ENCODE assay signal across 8 cellular contexts in the genomic region with DNA sequence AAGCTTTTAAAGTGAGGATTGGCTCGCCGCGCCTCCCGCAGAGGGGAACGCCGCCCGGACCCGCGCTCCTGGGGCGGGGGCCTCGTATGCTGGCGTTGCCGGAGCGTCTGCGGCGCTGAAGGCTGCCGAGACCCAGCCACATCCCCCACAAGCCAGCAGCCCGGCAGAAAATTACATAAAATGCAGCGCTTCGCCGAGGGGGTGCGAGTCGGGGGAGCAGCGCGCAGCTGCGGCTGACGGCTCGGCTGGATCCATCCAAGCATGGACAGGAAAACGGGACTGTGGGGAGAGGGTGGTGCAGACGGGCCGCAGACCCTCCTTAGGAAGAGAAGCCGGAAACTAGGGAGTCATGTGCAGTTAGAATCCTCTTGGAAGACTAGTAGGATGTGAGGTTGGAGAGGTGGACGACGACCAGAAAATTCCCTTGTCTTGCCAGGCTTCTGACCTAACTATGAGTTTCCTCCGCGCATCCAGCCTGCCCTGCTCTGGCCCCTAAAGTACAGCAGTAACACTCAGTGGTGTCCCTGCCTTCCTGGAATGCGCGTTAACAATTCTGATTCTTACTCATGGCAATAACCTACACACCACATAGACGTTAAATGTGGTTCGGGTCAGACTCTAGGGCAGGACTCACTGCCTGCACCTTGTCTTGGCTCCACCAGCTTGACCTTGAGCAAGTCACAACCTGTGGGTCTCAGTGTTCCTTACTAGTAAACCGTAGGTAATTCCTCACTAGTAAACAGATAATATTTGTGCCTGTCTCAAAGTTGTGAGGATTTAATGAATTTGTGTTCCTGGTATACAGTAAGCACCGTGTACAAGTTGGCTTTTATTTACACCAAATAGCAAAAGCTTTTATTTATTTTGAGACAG. TPM values are rescaled to one million over a fixed set of nuclear protein-coding genes. Genes with fewer than 3 reads are reported as not detected.
DNase-seq lines count a peak whose midpoint lies in the region; ATAC-seq, FAIRE-seq and TF ChIP-seq lines count a peak whose summit lies in the region.

No MANE protein-coding gene starts in this region.

- DNase-seq in NCI-H2107 (lab: John Stamatoyannopoulos, UW): peak; percentile 21
- peak; percentile 10 to 34 (median 31) for DNase-seq in activated CD4-positive, CD25-positive, alpha-beta regulatory T cell (lab: John Stamatoyannopoulos, UW)
- DNase-seq in cerebellum (ENCODE audit: low spot score): peak; percentile 47
- DNase-seq in kidney tubule cell (ENCODE audit: low spot score): peak; percentile 78
- peak in 3 of 4 experiments; percentile 7 to 23 (median 11) for DNase-seq in stimulated activated CD4-positive, alpha-beta T cell treated with anti-CD3 and anti-CD28 coated beads, Interleukin-1b, Interleukin-23, amount 100 ng/mL, for 24 hours (ENCODE audit: low read depth in 4 of 4, low spot score in 1 of 4)
- no peak for DNase-seq in urothelium cell line (ENCODE audit: low spot score)

- no peak for FAIRE-seq in urothelium cell line (lab: Jason Lieb, UNC)

- TF ChIP-seq POLR2A in GM15510 (IDR thresholded peaks at IDR 0.05; ENCODE audit: borderline replicate concordance, extremely low read depth, insufficient read length): peak; percentile 38

- ATAC-seq in HG02852 (IDR thresholded peaks at IDR 0.05; ENCODE audit: unreplicated experiment): peak; percentile 7

RNA-seq across cellular contexts. Expression of a gene that starts 1.0 kb away (rescaled TPM):
- total RNA-seq in cerebellum: 187 TPM

RNA-seq across cellular contexts. Expression of a gene that starts 34.5 kb away (rescaled TPM):
- total RNA-seq in cerebellum: 153 TPM
